In genomic region chr12:56644654-56645053, GRCh38 we compare ENCODE assay signal across 8 cellular contexts. TPM values are rescaled to one million over a fixed set of nuclear protein-coding genes. Genes with fewer than 3 reads are reported as not detected.
A peak's percentile ranks its signal among the peaks of the same experiment; 100 is the strongest.
DNase-seq lines count a peak whose midpoint lies in the region; ATAC-seq and TF ChIP-seq lines count a peak whose summit lies in the region.

No MANE protein-coding gene starts in this region.

- intact Hi-C loops in mammary epithelial cell (cut with micrococcal nuclease), result no loop called here

- H3K27me3 Mint-ChIP-seq in HFFc6 (ENCODE audit: insufficient read depth), result peaks cover 1% of the 10 kb centered on the region

- H3K4me3 Mint-ChIP-seq in HFFc6, result peak overlapping the region; percentile 98

- H3K36me3 ChIP-seq in mammary epithelial cell (ENCODE audit: insufficient read depth, low read length) (peaks cover 25% of the 10 kb centered on the region), mesodermal cell (ENCODE audit: control insufficient read depth, insufficient read depth, low read length) (peaks cover 52% of the 10 kb centered on the region)

- H3K4me1 Mint-ChIP-seq in HFFc6 (ENCODE audit: low read depth), result peaks cover 25% of the 10 kb centered on the region

- ATAC-seq in HG02623 (IDR thresholded peaks at IDR 0.05; ENCODE audit: unreplicated experiment), result no peak
- ATAC-seq in GM21737 (IDR thresholded peaks at IDR 0.05; ENCODE audit: unreplicated experiment), result no peak

- H3K4me1 ChIP-seq in mammary epithelial cell (ENCODE audit: insufficient read depth, low read length) (peaks cover 20% of the 10 kb centered on the region), mesodermal cell (ENCODE audit: control insufficient read depth, insufficient read depth, low read length, poor library complexity, severe bottlenecking) (peaks cover 6% of the 10 kb centered on the region)

- H2AFZ ChIP-seq in mammary epithelial cell (ENCODE audit: low read depth, low read length), result no peak overlapping the region

- H3K4me2 ChIP-seq in mammary epithelial cell (ENCODE audit: insufficient read depth, low read depth, low read length), result peak overlapping the region; percentile 79

- WGBS in mammary epithelial cell (ENCODE audit: low coverage, missing lambda C conversion rate), result 0% methylated on average over 4 of the region's 4 CpGs
- 88 to 94% methylated on average over 2 of the region's 4 CpGs for WGBS in mesodermal cell (ENCODE audit: insufficient coverage in 2 of 2), 2 experiments

- BruUV-seq in mammary epithelial cell (replicated peaks; lab: Mats Ljungman, UMichigan), result no TSS peak

- DNase-seq in HFFc6 (no peak), mammary epithelial cell (peak; percentile 20), GM10248 (ENCODE audit: extremely low spot score) (no peak), NOMO-1 treated with dmso at 0.1 percent for 144 hours (lab: John Stamatoyannopoulos, UW; ENCODE audit: unreplicated experiment) (no peak)

- peak overlapping the region; percentile 99 for H3K9ac ChIP-seq in mammary epithelial cell (ENCODE audit: insufficient read depth, low read length)

- peak overlapping the region; percentile 98 for H3K27ac Mint-ChIP-seq in HFFc6

- peaks cover 48% of the 10 kb centered on the region for H3K36me3 Mint-ChIP-seq in HFFc6 (ENCODE audit: low read depth)

- no peaks in the 10 kb centered on the region for H3K27me3 ChIP-seq in mammary epithelial cell (ENCODE audit: insufficient read depth, low read length)

- no peaks in the 10 kb centered on the region for H3K9me3 Mint-ChIP-seq in HFFc6

- peaks cover 57% of the 10 kb centered on the region for H3K79me2 ChIP-seq in mammary epithelial cell (ENCODE audit: insufficient read depth, low read length)

- peak overlapping the region; percentile 67 to 97 (median 67) for H3K4me3 ChIP-seq in mammary epithelial cell (replicated peaks in 1 of 3; ENCODE audit: insufficient read depth in 1 of 3, low read depth in 2 of 3, low read length in 3 of 3)
- H3K4me3 ChIP-seq in mesodermal cell (ENCODE audit: extremely low read depth, insufficient read depth, low read length, poor library complexity, severe bottlenecking), result peak overlapping the region; percentile 98

- POLR2A ChIA-PET in GM10248 (lab: Yijun Ruan, JAX), result interaction anchor here (1.0 kb wide), 1 partner anchor 14 kb away, joined by 3 read pairs; no protein-coding TSS in a partner anchor

- dilution Hi-C loops in mammary epithelial cell (cut with HindIII; ENCODE audit: low sequenced_read_pairs), result no loop called here

- H3K27ac ChIP-seq in 22Rv1, result peak overlapping the region; percentile 96
- H3K27ac ChIP-seq in mammary epithelial cell (ENCODE audit: insufficient read depth, low read depth, low read length), result peak overlapping the region; percentile 90
- no peak overlapping the region for H3K27ac ChIP-seq in mesodermal cell (ENCODE audit: low read depth, low read length, severe bottlenecking)

- CTCF ChIA-PET in mammary epithelial cell (lab: Charles Lee; ENCODE audit: low non-redundant PET) (no interaction called here), GM10248 (lab: Yijun Ruan, JAX) (interaction anchor here (3.0 to 5.8 kb wide), 2 partner anchors 8 to 14 kb away, joined by 10 to 49 read pairs; no protein-coding TSS in a partner anchor)

- H3K9me3 ChIP-seq in mammary epithelial cell (replicated peaks; ENCODE audit: insufficient read depth, low read length) (no peaks in the 10 kb centered on the region), mesodermal cell (ENCODE audit: control insufficient read depth, low read length) (no peaks in the 10 kb centered on the region)

- TF ChIP-seq CTCF in 22Rv1 (IDR thresholded peaks at IDR 0.05) (no peak), HFFc6 (IDR thresholded peaks at IDR 0.05) (no peak), mammary epithelial cell (conservative IDR thresholded peaks at IDR 0.05 in 1 of 2, IDR thresholded peaks at IDR 0.05 in 1 of 2; ENCODE audit: extremely low read depth in 1 of 2, insufficient read depth in 1 of 2, low read depth in 1 of 2, low read length in 2 of 2) (no peak), GM10248 (IDR thresholded peaks at IDR 0.05; ENCODE audit: control extremely low read depth, extremely low read depth, low read depth, missing control alignments) (no peak)

- H4K20me1 ChIP-seq in mammary epithelial cell (ENCODE audit: insufficient read depth, low read length), result no peaks in the 10 kb centered on the region

- in situ Hi-C loops in mammary epithelial cell (cut with MboI; ENCODE audit: low sequenced_read_pairs in 2 of 2), result no loop called here

RNA-seq across cellular contexts. Expression of gene ATP5F1B, which starts 1.1 kb away (rescaled TPM):
- total RNA-seq in HFFc6 (2021; fragmentation: NEBNext Ultra II Directional; extraction: Animal tissue kit (Norgen Biotek cat#: 25700)), result 100 to 1,000 TPM; 690 to 799 (median 765) TPM
- 100 to 1,000 TPM; 374 to 617 TPM for total RNA-seq in mammary epithelial cell
- polyA plus RNA-seq in mammary epithelial cell, result 1,026 TPM
- 1,503 TPM for polyA minus RNA-seq in mammary epithelial cell
- polyA plus RNA-seq in mesodermal cell (2013, experiment 1 of 2), result 803 TPM
- 755 TPM for polyA plus RNA-seq in mesodermal cell (2013, experiment 2 of 2)

RNA-seq across cellular contexts. Expression of gene BAZ2A, which starts 14.5 kb away (rescaled TPM):
- total RNA-seq in HFFc6 (2021; fragmentation: NEBNext Ultra II Directional; extraction: Animal tissue kit (Norgen Biotek cat#: 25700)), result 10 to 100 TPM; 54.2 to 60.4 (median 57.3) TPM
- total RNA-seq in mammary epithelial cell, result 10 to 100 TPM; 41.7 to 89.3 TPM
- polyA plus RNA-seq in mammary epithelial cell, result 43.8 TPM
- polyA minus RNA-seq in mammary epithelial cell, result 120 TPM
- polyA plus RNA-seq in mesodermal cell (2013, experiment 1 of 2), result 127 TPM
- polyA plus RNA-seq in mesodermal cell (2013, experiment 2 of 2), result 95.9 TPM

RNA-seq across cellular contexts. Expression of gene PTGES3, which starts 43.4 kb away (rescaled TPM):
- total RNA-seq in HFFc6 (2021; fragmentation: NEBNext Ultra II Directional; extraction: Animal tissue kit (Norgen Biotek cat#: 25700)), result 100 to 1,000 TPM; 177 to 229 (median 216) TPM
- total RNA-seq in mammary epithelial cell, result 100 to 1,000 TPM in 1 of 2 donors, 10 to 100 TPM in 1; 63.5 to 197 TPM
- polyA plus RNA-seq in mammary epithelial cell, result 85.2 TPM
- 76.3 TPM for polyA minus RNA-seq in mammary epithelial cell
- 279 TPM for polyA plus RNA-seq in mesodermal cell (2013, experiment 1 of 2)
- polyA plus RNA-seq in mesodermal cell (2013, experiment 2 of 2), result 307 TPM
